Comparison of ENCODE assay signal across 25 cellular contexts in genomic region chr6:145074805-145075204, GRCh38.
"Had no signal": no experiment of that assay in that cellular context is flagged by ENCODE, and none has a peak within 500 bp of the region (broad histone marks: within the 10 kb centered on the region; RNA-seq: fewer than 3 reads in every experiment).

No MANE protein-coding gene starts in this region.

- H3K27ac ChIP-seq: coronary artery, epithelial cell of prostate, esophagus squamous epithelium, gastrocnemius medialis, heart right ventricle, left lung, lower lobe of right lung had no signal

- H3K9me3 ChIP-seq: esophagus squamous epithelium, gastrocnemius medialis, lower lobe of right lung, mucosa of descending colon had no signal

- ATAC-seq: effector memory CD8-positive, alpha-beta T cell; esophagus mucosa; gastrocnemius medialis; heart right ventricle; left colon; left lung; left ventricle myocardium superior; lower lobe of right lung; mucosa of descending colon had no signal

- DNase-seq: effector CD8-positive, alpha-beta T cell; effector memory CD8-positive, alpha-beta T cell; endodermal cell; erythroblast; esophagus squamous epithelium; foreskin fibroblast; foreskin melanocyte; gastrocnemius medialis; glutamatergic neuron; heart right ventricle; hippocampal formation; immature natural killer cell; islet precursor cell; kidney; kidney glomerular epithelial cell; left colon; left lung; left ventricle myocardium superior; lower lobe of right lung; mesenchymal stem cell; mucosa of descending colon; naive B cell had no signal

- H3K27me3 ChIP-seq: esophagus squamous epithelium, gastrocnemius medialis, heart right ventricle, left lung had no signal

- H3K36me3 ChIP-seq: esophagus squamous epithelium, gastrocnemius medialis, heart right ventricle, left lung, lower lobe of right lung had no signal

- H3K4me1 ChIP-seq: esophagus squamous epithelium, gastrocnemius medialis, heart right ventricle, left lung, lower lobe of right lung had no signal

- H3K4me3 ChIP-seq: coronary artery, esophagus squamous epithelium, gastrocnemius medialis, heart right ventricle, left lung, lower lobe of right lung, mucosa of descending colon had no signal
